ENCODE assay signal across 8 cellular contexts in the genomic region with DNA sequence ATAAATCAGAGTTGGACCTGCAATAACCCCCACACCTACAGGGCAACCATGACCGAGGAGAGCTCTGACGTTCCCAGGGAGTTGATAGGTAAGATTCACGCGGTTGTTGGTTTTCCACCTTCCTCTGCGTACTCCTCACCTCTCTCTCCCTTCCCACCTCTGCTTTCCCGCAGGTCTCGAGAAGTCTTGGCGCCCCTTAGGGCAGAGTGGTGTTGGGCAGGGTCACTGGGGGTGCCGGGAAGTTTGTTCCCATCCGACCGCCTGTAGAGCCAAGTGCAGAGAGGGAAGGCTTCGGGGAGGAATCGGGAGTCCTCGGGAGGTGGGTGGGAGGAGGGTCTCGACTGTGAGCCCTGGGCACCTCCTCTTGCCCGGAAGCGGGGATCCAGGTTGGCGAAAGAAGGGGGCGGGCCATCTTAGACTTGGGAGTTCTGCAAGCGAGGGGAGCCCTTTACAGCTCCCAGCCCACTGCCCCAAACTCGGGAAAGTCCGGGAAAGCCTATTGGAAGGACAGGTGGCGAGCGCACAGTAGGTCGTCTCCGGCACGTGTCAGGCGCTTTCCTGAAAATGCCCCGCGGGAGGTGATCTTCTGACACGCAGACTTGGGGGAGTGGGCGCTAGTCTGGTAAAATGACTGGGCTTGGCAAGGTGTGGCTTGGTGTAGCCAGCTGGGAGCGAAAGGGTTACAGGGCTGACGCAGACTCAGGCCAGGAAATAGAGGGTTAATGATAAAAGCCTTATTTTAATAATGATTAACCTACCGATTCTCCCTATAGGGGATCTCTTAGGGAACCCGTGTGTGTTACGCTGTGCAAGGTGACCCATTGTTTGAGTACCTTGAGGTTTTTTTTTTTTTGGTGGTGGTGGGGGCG. TPM values are rescaled to one million over a fixed set of nuclear protein-coding genes. Genes with fewer than 3 reads are reported as not detected.
A peak's percentile ranks its signal among the peaks of the same experiment; 100 is the strongest.
DNase-seq lines count a peak whose midpoint lies in the region; ATAC-seq, FAIRE-seq and TF ChIP-seq lines count a peak whose summit lies in the region.

No MANE protein-coding gene starts in this region.

- H3K9ac ChIP-seq in iPS-15b (ENCODE audit: low read depth, low read length), result peak overlapping the region; percentile 83

- peaks cover 28% of the 10 kb centered on the region for H3K4me1 ChIP-seq in A549
- peaks cover 12% of the 10 kb centered on the region for H3K4me1 ChIP-seq in iPS-15b (ENCODE audit: control insufficient read depth, insufficient read depth, low read length)

- TF ChIP-seq RAD21 in A549 (conservative IDR thresholded peaks at IDR 0.05 in 1 of 2, IDR thresholded peaks at IDR 0.05 in 1 of 2), result no peak

- H3K27ac ChIP-seq in A549, result peak overlapping the region; percentile 95 to 96
- peak overlapping the region; percentile 34 for H3K27ac ChIP-seq in angular gyrus (ENCODE audit: low read depth, low read length)
- H3K27ac ChIP-seq in skin epidermis, result peak overlapping the region in 20 of 21 experiments; percentile 63 to 89 (median 84)

- TF ChIP-seq EP300 in A549 (IDR thresholded peaks at IDR 0.05), result no peak

- POLR2A ChIA-PET in A549 (lab: Yijun Ruan, JAX), result interaction anchor here (0.7 to 2.1 kb wide), 8 partner anchors 14 to 210 kb away, joined by 3 to 9 read pairs (median 4); no protein-coding TSS in a partner anchor

- TF ChIP-seq POLR2A in A549 (IDR thresholded peaks at IDR 0.05; ENCODE audit: low read length), result no peak

- DNase-seq in A549 (ENCODE audit: low read depth in 1 of 2, low spot score in 1 of 2) (peak; percentile 40 to 44), GM19238 (ENCODE audit: insufficient read length, low spot score) (peak; percentile 38), NCI-H748 treated with DMSO at 0.1 percent for 48 hours (lab: John Stamatoyannopoulos, UW) (peak; percentile 61), AML-193 (lab: John Stamatoyannopoulos, UW) (no peak), medulla oblongata (ENCODE audit: extremely low spot score) (no peak)

- H3K4me3 ChIP-seq in A549 (peak overlapping the region; percentile 99), iPS-15b (ENCODE audit: low read depth, low read length) (peak overlapping the region; percentile 97), skin epidermis (peak overlapping the region; percentile 48 to 75 (median 67))

- no peaks in the 10 kb centered on the region for H3K36me3 ChIP-seq in iPS-15b (ENCODE audit: control insufficient read depth, insufficient read depth, low read length)

- peak overlapping the region; percentile 87 for H3K4me2 ChIP-seq in A549

- no peak for FAIRE-seq in A549 (lab: Jason Lieb, UNC)

- CTCF ChIA-PET in A549 (lab: Yijun Ruan, JAX), result interaction anchor here (0.6 to 3.8 kb wide), 37 partner anchors 8 to 716 kb away, joined by 3 to 36 read pairs (median 4); no protein-coding TSS in a partner anchor

- H3K9me3 ChIP-seq in A549 (no peaks in the 10 kb centered on the region), iPS-15b (ENCODE audit: control insufficient read depth, insufficient read depth, low read length) (no peaks in the 10 kb centered on the region)

- ATAC-seq in A549, result peak; percentile 42 to 52

- 2% methylated on average over 21 of the region's 38 CpGs for WGBS in A549 (ENCODE audit: missing lambda C conversion rate)

- H3K27me3 ChIP-seq in iPS-15b (ENCODE audit: control insufficient read depth, insufficient read depth, low read length), result peaks cover 2% of the 10 kb centered on the region

- no peak for TF ChIP-seq CTCF in A549 (IDR thresholded peaks at IDR 0.05)

TF ChIP-seq in A549, 52 proteins besides CTCF, POLR2A, EP300 and RAD21:
- no peak for TF ChIP-seq TFCP2L1 (CRISPR knock-in tag; IDR thresholded peaks at IDR 0.05)
- TF ChIP-seq, protein P1, sequence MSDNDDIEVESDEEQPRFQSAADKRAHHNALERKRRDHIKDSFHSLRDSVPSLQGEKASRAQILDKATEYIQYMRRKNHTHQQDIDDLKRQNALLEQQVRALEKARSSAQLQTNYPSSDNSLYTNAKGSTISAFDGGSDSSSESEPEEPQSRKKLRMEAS (IDR thresholded peaks at IDR 0.05), result 0 out of 2 replicates have a peak, but pooled peaks have one; percentile 24

RNA-seq across cellular contexts. Expression of a gene that starts 0.8 kb away (rescaled TPM):
- polyA plus RNA-seq in A549 (2011; rRNA removed) (11.8 and 16.1 TPM in 2 replicates), A549 (2017; fragmentation: RNase III; extraction: RNeasy Plus Mini Kit Qiagen cat#74134 plus additional on column Dnase treatment) (9.0 to 11.5 TPM (median 10.8 TPM) in 3 replicates)
- 3.1 and 3.2 TPM in 2 replicates for polyA plus RNA-seq in A549 (2012; cell fraction: cytosol; rRNA removed)
- polyA plus RNA-seq in A549 (2012; cell fraction: nucleus; rRNA removed), result 1.8 and 3.5 TPM in 2 replicates
- 12.3 and 14.6 TPM in 2 replicates for polyA minus RNA-seq in A549 (2011; rRNA and poly(A)+ RNA removed)

Comparison
In these comparisons a context has a peak if more than half of its experiments do, and no peak if none do; other contexts are left out.
1. DNase-seq: peak in A549 (2 of 2), GM19238 (single experiment) and NCI-H748 treated with DMSO at 0.1 percent for 48 hours (single experiment); none in AML-193 (0 of 2) and medulla oblongata (single experiment).
2. H3K27ac ChIP-seq: peak in every context shown above with its lines; median percentile 96 in A549; 84 in skin epidermis; 34 in angular gyrus.
3. Peak in every context shown above with its lines, with median percentiles within 50 percentile points of each other: H3K4me3 ChIP-seq.